ENCODE assay signal across 19 cellular contexts in the genomic region with DNA sequence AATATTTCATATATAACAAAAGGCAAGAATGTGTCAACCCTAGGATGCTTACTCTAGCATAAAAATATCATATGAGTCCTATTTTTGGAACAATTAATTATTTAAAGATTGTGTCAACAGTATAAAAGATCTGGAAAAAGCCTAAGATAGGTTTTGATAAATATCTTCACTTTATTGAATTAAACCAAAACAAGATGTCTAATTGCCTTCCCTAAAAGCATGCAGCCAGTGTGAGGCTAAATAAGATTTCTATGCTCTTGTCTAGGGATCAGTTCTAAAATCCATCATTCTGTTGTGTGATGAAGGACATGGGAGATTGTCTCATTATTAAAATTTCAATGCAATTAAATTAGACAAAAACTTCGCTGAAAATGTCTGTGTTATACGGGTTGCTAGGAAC.
A peak's percentile ranks its signal among the peaks of the same experiment; 100 is the strongest.
DNase-seq lines count a peak whose midpoint lies in the region; ATAC-seq and TF ChIP-seq lines count a peak whose summit lies in the region.
"Had no signal": no experiment of that assay in that cellular context is flagged by ENCODE, and none has a peak within 500 bp of the region (broad histone marks: within the 10 kb centered on the region; RNA-seq: fewer than 3 reads in every experiment).

No MANE protein-coding gene starts in this region.

- H3K9ac ChIP-seq in SK-N-SH = no peak overlapping the region
- H3K9ac ChIP-seq: BLaER1 treated with 17β-estradiol and CSF1 and Interleukin-3, amounts not matched to agents 10 nM and 100 nM had no signal

- WGBS in SK-N-SH (ENCODE audit: low lambda C conversion rate) = 11% methylated on average over 2 of the region's 2 CpGs

- H3K4me2 ChIP-seq in SK-N-SH = no peak overlapping the region
- H3K4me2 ChIP-seq: BLaER1 treated with 17β-estradiol and CSF1 and Interleukin-3, amounts not matched to agents 10 nM and 100 nM had no signal

- no peaks in the 10 kb centered on the region for H4K20me1 ChIP-seq in SK-N-SH (ENCODE audit: insufficient read depth)
- H4K20me1 ChIP-seq: BLaER1 treated with 17β-estradiol and CSF1 and Interleukin-3, amounts not matched to agents 10 nM and 100 nM had no signal

- no peaks in the 10 kb centered on the region for H3K9me2 ChIP-seq in SK-N-SH

- H3F3A ChIP-seq in SK-N-SH (replicated peaks; ENCODE audit: insufficient read depth) = no peaks in the 10 kb centered on the region

- peaks cover 2% of the 10 kb centered on the region for H3K27me3 Mint-ChIP-seq in glutamatergic neuron (ENCODE audit: unreplicated experiment)
- no peaks in the 10 kb centered on the region for H3K27me3 Mint-ChIP-seq in T-helper 2 cell treated with Interferon-gamma antibody and Interleukin-4, amounts not matched to agents 5 μg/mL and 100 μg/mL, for 36 hours (ENCODE audit: low read depth)
- H3K27me3 Mint-ChIP-seq: B cell; CD4-positive, alpha-beta T cell had no signal

- no peak overlapping the region for H2AFZ ChIP-seq in SK-N-SH (ENCODE audit: low read depth)

- H3K27ac Mint-ChIP-seq in glutamatergic neuron (ENCODE audit: unreplicated experiment) = peak overlapping the region; percentile 80
- H3K27ac Mint-ChIP-seq in T-helper 2 cell treated with Interferon-gamma antibody and Interleukin-4, amounts not matched to agents 5 μg/mL and 100 μg/mL, for 36 hours = no peak overlapping the region
- H3K27ac Mint-ChIP-seq: B cell; CD4-positive, alpha-beta T cell; CD8-positive, alpha-beta T cell had no signal

- ATAC-seq in GM18870 (IDR thresholded peaks at IDR 0.05; ENCODE audit: unreplicated experiment) = no peak
- ATAC-seq: CD8-positive, alpha-beta T cell; GM12878 had no signal

- TF ChIP-seq EP300 in SK-N-SH (IDR thresholded peaks at IDR 0.05; ENCODE audit: borderline replicate concordance in 1 of 2, low read depth in 1 of 2, low read length in 1 of 2) = peak in 1 of 2 experiments; percentile 53; a peak in 2 of 4 replicates

- CTCF ChIA-PET in SK-N-SH (lab: Yijun Ruan, JAX) = no interaction called here

- no peaks in the 10 kb centered on the region for H3K36me3 ChIP-seq in SK-N-SH (replicated peaks in 1 of 2; ENCODE audit: control insufficient read depth in 1 of 2, insufficient read depth in 2 of 2, low read length in 1 of 2)
- H3K36me3 ChIP-seq: BLaER1 treated with 17β-estradiol and CSF1 and Interleukin-3, amounts not matched to agents 10 nM and 100 nM had no signal

- peak; percentile 52 for DNase-seq in SK-N-DZ (ENCODE audit: low spot score)
- no peak for DNase-seq in SK-N-SH
- DNase-seq in glutamatergic neuron = no peak
- DNase-seq in T-helper 2 cell treated with Interferon-gamma antibody and Interleukin-4, amounts not matched to agents 5 μg/mL and 100 μg/mL, for 36 hours (ENCODE audit: low spot score) = no peak
- DNase-seq: 8988T; ACHN; CD4-positive, alpha-beta T cell; CD8-positive, alpha-beta T cell; DMS153; DMS53; DMS79; DND-41; EL; GDM1 had no signal

- H3K9me3 Mint-ChIP-seq in glutamatergic neuron (ENCODE audit: unreplicated experiment) = peaks cover 1% of the 10 kb centered on the region
- no peaks in the 10 kb centered on the region for H3K9me3 Mint-ChIP-seq in T-helper 2 cell treated with Interferon-gamma antibody and Interleukin-4, amounts not matched to agents 5 μg/mL and 100 μg/mL, for 36 hours

- peak overlapping the region; percentile 54 for H3K4me3 Mint-ChIP-seq in glutamatergic neuron (ENCODE audit: unreplicated experiment)
- no peak overlapping the region for H3K4me3 Mint-ChIP-seq in T-helper 2 cell treated with Interferon-gamma antibody and Interleukin-4, amounts not matched to agents 5 μg/mL and 100 μg/mL, for 36 hours
- H3K4me3 Mint-ChIP-seq: B cell; CD4-positive, alpha-beta T cell; CD8-positive, alpha-beta T cell had no signal

- no peaks in the 10 kb centered on the region for H3K27me3 ChIP-seq in SK-N-SH (ENCODE audit: insufficient read depth)
- H3K27me3 ChIP-seq: BLaER1 treated with 17β-estradiol and CSF1 and Interleukin-3, amounts not matched to agents 10 nM and 100 nM had no signal

- H3K4me1 ChIP-seq in SK-N-SH (ENCODE audit: control insufficient read depth in 1 of 2, insufficient read depth in 2 of 2, low read depth in 1 of 2, low read length in 1 of 2) = no peaks in the 10 kb centered on the region; a peak in 2 of 4 replicates
- H3K4me1 ChIP-seq: BLaER1 treated with 17β-estradiol and CSF1 and Interleukin-3, amounts not matched to agents 10 nM and 100 nM had no signal

- POLR2A ChIA-PET in SK-N-SH (lab: Yijun Ruan, JAX) = no interaction called here

- peaks cover 23% of the 10 kb centered on the region for H3K4me1 Mint-ChIP-seq in glutamatergic neuron (ENCODE audit: low read depth, unreplicated experiment)
- no peaks in the 10 kb centered on the region for H3K4me1 Mint-ChIP-seq in T-helper 2 cell treated with Interferon-gamma antibody and Interleukin-4, amounts not matched to agents 5 μg/mL and 100 μg/mL, for 36 hours (ENCODE audit: low read depth)
- H3K4me1 Mint-ChIP-seq: B cell had no signal

- H3K9me3 ChIP-seq in SK-N-SH = no peaks in the 10 kb centered on the region
- H3K9me3 ChIP-seq: BLaER1 treated with 17β-estradiol and CSF1 and Interleukin-3, amounts not matched to agents 10 nM and 100 nM had no signal

- no peak overlapping the region for H3K4me3 ChIP-seq in SK-N-SH (ENCODE audit: low read depth in 2 of 2, low read length in 1 of 2)
- H3K4me3 ChIP-seq: BLaER1 treated with 17β-estradiol and CSF1 and Interleukin-3, amounts not matched to agents 10 nM and 100 nM; GM12878 had no signal

- H3K36me3 Mint-ChIP-seq in glutamatergic neuron (ENCODE audit: unreplicated experiment) = peaks cover 13% of the 10 kb centered on the region
- H3K36me3 Mint-ChIP-seq in T-helper 2 cell treated with Interferon-gamma antibody and Interleukin-4, amounts not matched to agents 5 μg/mL and 100 μg/mL, for 36 hours (ENCODE audit: low read depth) = no peaks in the 10 kb centered on the region
- H3K36me3 Mint-ChIP-seq: CD8-positive, alpha-beta T cell had no signal

- no peak overlapping the region; a peak in 1 of 4 replicates for H3K27ac ChIP-seq in SK-N-SH (ENCODE audit: low read depth in 2 of 2, low read length in 1 of 2)
- H3K27ac ChIP-seq: BLaER1 treated with 17β-estradiol and CSF1 and Interleukin-3, amounts not matched to agents 10 nM and 100 nM; C4-2B had no signal

- no peaks in the 10 kb centered on the region for H3K79me2 ChIP-seq in SK-N-SH (ENCODE audit: insufficient read depth)

- TF ChIP-seq RAD21 in SK-N-SH (IDR thresholded peaks at IDR 0.05; ENCODE audit: low read length) = no peak

- TF ChIP-seq CTCF in SK-N-SH (IDR thresholded peaks at IDR 0.05) (no peak), glutamatergic neuron (IDR thresholded peaks at IDR 0.05; ENCODE audit: partially characterized antibody, unreplicated experiment) (no peak)

TF ChIP-seq in SK-N-SH, 30 proteins besides CTCF, POLR2A, EP300 and RAD21:
- TF ChIP-seq TEAD4 (IDR thresholded peaks at IDR 0.05; ENCODE audit: borderline replicate concordance, insufficient read depth) = 0 out of 2 replicates have a peak, but pooled peaks have one; percentile 16
- peak; percentile 54; the same call in 1 of the 2 replicates for TF ChIP-seq GATA2 (CRISPR knock-in tag; IDR thresholded peaks at IDR 0.05)
- peak; percentile 10; the same call in 1 of the 2 replicates for TF ChIP-seq TCF12 (IDR thresholded peaks at IDR 0.05)
- TF ChIP-seq RCOR1 (IDR thresholded peaks at IDR 0.05; ENCODE audit: low read length) = peak; percentile 79
- TF ChIP-seq FOSL2 (IDR thresholded peaks at IDR 0.05; ENCODE audit: borderline replicate concordance, low read depth) = no peak
- TF ChIP-seq YY1 (IDR thresholded peaks at IDR 0.05; ENCODE audit: low read depth) = no peak
